In the genomic region with DNA sequence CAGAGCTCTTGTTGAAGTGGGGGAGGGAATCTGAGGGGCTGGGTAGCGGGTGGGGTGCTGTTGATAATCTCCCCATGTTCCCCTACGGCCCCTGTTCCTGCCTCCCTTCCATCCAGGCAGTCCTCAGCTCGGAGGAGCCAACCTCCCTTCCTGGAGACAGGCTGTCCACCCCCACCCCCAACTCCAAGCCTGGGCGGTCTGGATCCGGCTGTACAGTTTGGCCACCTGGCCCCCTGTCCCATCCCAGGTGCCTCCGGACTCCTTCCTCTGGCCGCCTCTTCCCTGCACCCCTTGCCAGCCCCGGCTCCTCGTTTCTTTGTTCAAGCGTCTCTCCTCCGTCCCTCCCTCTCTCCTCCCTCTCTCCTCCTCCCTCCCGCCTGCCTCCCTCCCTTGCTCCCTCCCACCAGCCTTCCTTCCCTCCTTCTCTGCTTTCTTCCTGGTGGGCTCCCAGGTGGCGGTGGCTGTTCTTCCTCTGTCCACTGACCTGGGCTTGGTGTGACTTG, we compare ENCODE assay signal across 11 cellular contexts. TPM values are rescaled to one million over a fixed set of nuclear protein-coding genes. Genes with fewer than 3 reads are reported as not detected.
A peak's percentile ranks its signal among the peaks of the same experiment; 100 is the strongest.
DNase-seq lines count a peak whose midpoint lies in the region; ATAC-seq and TF ChIP-seq lines count a peak whose summit lies in the region.
"Had no signal": no experiment of that assay in that cellular context is flagged by ENCODE, and none has a peak within 500 bp of the region (broad histone marks: within the 10 kb centered on the region; RNA-seq: fewer than 3 reads in every experiment).

No MANE protein-coding gene starts in this region.

- H3K9me2 ChIP-seq in Loucy (replicated peaks; ENCODE audit: low read depth, low read length) = no peaks in the 10 kb centered on the region

- H3K27me3 ChIP-seq in A673 (replicated peaks; ENCODE audit: insufficient read depth, low read depth, low read length, poor library complexity) = no peaks in the 10 kb centered on the region
- H3K27me3 ChIP-seq in Loucy (ENCODE audit: insufficient read depth, low read length, poor library complexity, severe bottlenecking) = no peaks in the 10 kb centered on the region
- H3K27me3 ChIP-seq in muscle layer of duodenum (ENCODE audit: low read depth, low read length) = peaks cover 5% of the 10 kb centered on the region

- BruUV-seq in A673 (replicated peaks; lab: Mats Ljungman, UMichigan) = no TSS peak

- H3K79me2 ChIP-seq in Loucy (ENCODE audit: insufficient read depth, low read length) = no peaks in the 10 kb centered on the region

- intact Hi-C loops in A673 (cut with micrococcal nuclease; ENCODE audit: unreplicated experiment) = no loop called here

- DNase-seq in A673 (ENCODE audit: low spot score) (no peak), epithelial cell of prostate (ENCODE audit: low read depth, low spot score) (no peak), KG1 (lab: John Stamatoyannopoulos, UW) (no peak), NCI-H2029 (lab: John Stamatoyannopoulos, UW) (no peak)
- DNase-seq: activated naive CD4-positive, alpha-beta T cell; left cardiac atrium; T-cell had no signal

- no peaks in the 10 kb centered on the region for H4K20me1 ChIP-seq in Loucy (ENCODE audit: insufficient read depth, low read length, poor library complexity, severe bottlenecking)

- H2AFZ ChIP-seq in Loucy (ENCODE audit: low read length) = no peak overlapping the region

- CTCF ChIA-PET in A673 (lab: Charles Lee) = no interaction called here

- no peaks in the 10 kb centered on the region for H3F3A ChIP-seq in Loucy (ENCODE audit: low read depth)

- H3K9me3 ChIP-seq in A673 (ENCODE audit: low read depth, low read length, poor library complexity, severe bottlenecking) (no peaks in the 10 kb centered on the region), Loucy (ENCODE audit: insufficient read depth, low read depth, low read length) (no peaks in the 10 kb centered on the region), muscle layer of duodenum (ENCODE audit: control insufficient read depth in 1 of 2, low read length in 2 of 2) (no peaks in the 10 kb centered on the region)

- H3K4me1 ChIP-seq in A673 (ENCODE audit: insufficient read depth, low read length, poor library complexity, severe bottlenecking) (no peaks in the 10 kb centered on the region), Loucy (ENCODE audit: insufficient read depth, low read length, poor library complexity, severe bottlenecking) (peaks cover 14% of the 10 kb centered on the region), muscle layer of duodenum (ENCODE audit: control insufficient read depth in 1 of 2, insufficient read depth in 2 of 2, low read length in 2 of 2) (peaks cover 14 to 35% of the 10 kb centered on the region in 2 donors)

- H3K9ac ChIP-seq in Loucy (ENCODE audit: low read depth, low read length, poor library complexity, severe bottlenecking) = peak overlapping the region; percentile 36

- H3K4me2 ChIP-seq in Loucy (ENCODE audit: low read depth, low read length, poor library complexity, severe bottlenecking) = no peak overlapping the region

- ATAC-seq in HG03135 (IDR thresholded peaks at IDR 0.05; ENCODE audit: unreplicated experiment) (no peak), GM19467 (IDR thresholded peaks at IDR 0.05; ENCODE audit: unreplicated experiment) (no peak)
- ATAC-seq: T-cell had no signal

- TF ChIP-seq CTCF in A673 (conservative IDR thresholded peaks at IDR 0.05; ENCODE audit: low read depth, low read length) = no peak
- no peak for TF ChIP-seq CTCF in Loucy (conservative IDR thresholded peaks at IDR 0.05; ENCODE audit: low read length)

- H3K27ac ChIP-seq in A673 (ENCODE audit: low read depth, low read length, poor library complexity, severe bottlenecking) (no peak overlapping the region), epithelial cell of prostate (peak overlapping the region; percentile 94), muscle layer of duodenum (ENCODE audit: low read length) (peak overlapping the region; percentile 63)

- POLR2A ChIA-PET in A673 (lab: Charles Lee; ENCODE audit: low non-redundant PET) = no interaction called here

- H3K4me3 ChIP-seq in A673 (ENCODE audit: low read depth, low read length, poor library complexity, severe bottlenecking) (peak overlapping the region; percentile 34), Loucy (ENCODE audit: low read length, poor library complexity, severe bottlenecking) (no peak overlapping the region), muscle layer of duodenum (ENCODE audit: low read depth in 1 of 2, low read length in 2 of 2) (peak overlapping the region; percentile 52 to 63)

- H3K36me3 ChIP-seq in A673 (ENCODE audit: insufficient read depth, low read length, poor library complexity, severe bottlenecking) = no peaks in the 10 kb centered on the region
- H3K36me3 ChIP-seq in Loucy (ENCODE audit: insufficient read depth, low read length) = no peaks in the 10 kb centered on the region
- no peaks in the 10 kb centered on the region for H3K36me3 ChIP-seq in muscle layer of duodenum (ENCODE audit: control insufficient read depth in 1 of 2, insufficient read depth in 2 of 2, low read length in 2 of 2)

RNA-seq across cellular contexts. Expression of a gene that starts 1.9 kb away (rescaled TPM):
- 3.9 and 7.8 TPM in 2 replicates for total RNA-seq in A673 (2021)

RNA-seq across cellular contexts. Expression of a gene that starts 34.4 kb away (rescaled TPM):
- not detected in 2 replicates for total RNA-seq in A673 (2021)
- total RNA-seq: left cardiac atrium had no signal

RNA-seq across cellular contexts. Expression of a gene that starts 48.0 kb away (rescaled TPM):
- 0.31 TPM in 1 of 2 replicates, not detected in the other for total RNA-seq in A673 (2021)
